In the genomic region with DNA sequence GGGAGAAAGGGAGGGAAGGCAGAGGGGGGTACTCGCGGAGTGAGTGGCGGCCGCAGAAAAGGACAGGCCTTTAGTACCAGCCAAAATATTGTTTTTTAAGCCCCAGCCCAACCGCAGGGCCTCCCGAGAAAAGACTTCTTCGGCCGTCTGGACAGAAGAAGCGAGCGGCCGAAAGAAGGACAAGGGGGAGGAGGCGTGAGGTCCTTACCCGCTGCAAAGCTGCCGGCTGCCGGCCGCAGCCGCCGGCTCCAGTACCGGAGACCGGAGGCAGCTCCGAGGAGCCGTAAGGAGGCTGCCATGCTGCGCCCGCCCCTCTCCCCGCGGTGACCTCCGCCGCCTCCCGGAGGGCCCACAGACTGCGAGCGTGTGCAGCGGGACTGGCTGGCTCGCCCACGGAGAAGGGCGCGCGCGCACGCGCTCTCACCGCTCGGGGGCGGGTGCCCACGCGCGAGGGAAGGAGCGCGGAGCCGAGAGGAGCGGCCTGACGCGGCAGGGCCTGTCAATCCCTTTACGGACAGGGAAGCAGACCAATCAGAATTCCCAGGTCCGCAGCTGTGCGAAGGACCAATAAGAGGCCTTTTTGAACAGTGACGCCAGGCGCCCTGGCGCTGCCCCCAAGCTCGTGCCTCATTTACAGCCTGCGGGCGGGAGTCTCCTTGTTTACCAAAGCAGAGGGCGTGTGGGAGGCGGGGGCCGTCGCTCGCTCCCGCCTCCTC, we compare ENCODE assay signal across 8 cellular contexts. TPM values are rescaled to one million over a fixed set of nuclear protein-coding genes. Genes with fewer than 3 reads are reported as not detected.
DNase-seq lines count a peak whose midpoint lies in the region; ATAC-seq and TF ChIP-seq lines count a peak whose summit lies in the region.

TSS of gene HIBADH (minus strand) at position 394 of the 716 bp plus-strand sequence. CDS start at position 299, 95 bp downstream.

- peak within 1 kb of the TSS; percentile 82 for H3K27ac ChIP-seq in RWPE1

- H3K4me3 ChIP-seq in LNCaP clone FGC (ENCODE audit: low read depth, low read length), result peak within 1 kb of the TSS; percentile 95

- H3K4me1 Mint-ChIP-seq in activated T-helper 17 cell treated with anti-CD3 and anti-CD28 coated beads, Interleukin-2, amount 50 U/mL, for 72 hours, result peaks cover 4% of the 10 kb centered on the region
- peaks cover 3 to 24% (median 4%) of the 10 kb centered on the region in 3 donors for H3K4me1 Mint-ChIP-seq in naive B cell
- peaks cover 2% of the 10 kb centered on the region for H3K4me1 Mint-ChIP-seq in stimulated activated memory B cell treated with anti-CD40 and anti-IgM and Interleukin-4, amounts not matched to agents 10 μg/mL and 1 μg/mL and 100 μg/mL, for 72 hours

- ATAC-seq in activated T-helper 17 cell treated with anti-CD3 and anti-CD28 coated beads, Interleukin-2, amount 50 U/mL, for 72 hours (replicated peaks), result peak; percentile 99
- ATAC-seq in naive B cell (ENCODE audit: low read depth in 2 of 2), result peak; percentile 94 to 95
- ATAC-seq in stimulated activated memory B cell treated with anti-CD40 and anti-IgM and Interleukin-4, amounts not matched to agents 10 μg/mL and 1 μg/mL and 100 μg/mL, for 72 hours, result peak; percentile 99

- CTCF ChIA-PET in RWPE1 (lab: Yijun Ruan, JAX), result interaction anchor here (0.6 to 0.9 kb wide), 6 partner anchors 11 to 276 kb away, joined by 3 to 4 read pairs (median 4); no protein-coding TSS in a partner anchor

- no peaks in the 10 kb centered on the region for H3K36me3 Mint-ChIP-seq in activated T-helper 17 cell treated with anti-CD3 and anti-CD28 coated beads, Interleukin-2, amount 50 U/mL, for 72 hours (ENCODE audit: low read depth)
- peaks cover 0 to 4% of the 10 kb centered on the region in 2 donors for H3K36me3 Mint-ChIP-seq in naive B cell
- H3K36me3 Mint-ChIP-seq in stimulated activated memory B cell treated with anti-CD40 and anti-IgM and Interleukin-4, amounts not matched to agents 10 μg/mL and 1 μg/mL and 100 μg/mL, for 72 hours, result no peaks in the 10 kb centered on the region

- no peaks in the 10 kb centered on the region for H3K27me3 Mint-ChIP-seq in activated T-helper 17 cell treated with anti-CD3 and anti-CD28 coated beads, Interleukin-2, amount 50 U/mL, for 72 hours
- no peaks in the 10 kb centered on the region for H3K27me3 Mint-ChIP-seq in naive B cell
- H3K27me3 Mint-ChIP-seq in stimulated activated memory B cell treated with anti-CD40 and anti-IgM and Interleukin-4, amounts not matched to agents 10 μg/mL and 1 μg/mL and 100 μg/mL, for 72 hours, result no peaks in the 10 kb centered on the region

- DNase-seq in EH (ENCODE audit: low read depth) (peak; percentile 100), GOT3 (lab: John Stamatoyannopoulos, UW) (peak; percentile 97), LNCaP clone FGC (ENCODE audit: low read depth) (peak; percentile 99), RWPE1 (ENCODE audit: low spot score) (peak; percentile 99), fibroblast of gingiva (ENCODE audit: low read depth) (peak; percentile 100), naive B cell (peak; percentile 95)

- peak within 1 kb of the TSS; percentile 85 for H3K4me3 Mint-ChIP-seq in activated T-helper 17 cell treated with anti-CD3 and anti-CD28 coated beads, Interleukin-2, amount 50 U/mL, for 72 hours
- peak within 1 kb of the TSS; percentile 74 to 95 (median 92) for H3K4me3 Mint-ChIP-seq in naive B cell
- peak within 1 kb of the TSS; percentile 84 for H3K4me3 Mint-ChIP-seq in stimulated activated memory B cell treated with anti-CD40 and anti-IgM and Interleukin-4, amounts not matched to agents 10 μg/mL and 1 μg/mL and 100 μg/mL, for 72 hours

- peak; percentile 18; the same call in 1 of the 2 replicates for TF ChIP-seq CTCF in LNCaP clone FGC (IDR thresholded peaks at IDR 0.05; ENCODE audit: control insufficient read depth, extremely low read depth, insufficient read depth)
- TF ChIP-seq CTCF in RWPE1 (conservative IDR thresholded peaks at IDR 0.05; ENCODE audit: low read depth), result no peak

- no peaks in the 10 kb centered on the region for H3K9me3 Mint-ChIP-seq in activated T-helper 17 cell treated with anti-CD3 and anti-CD28 coated beads, Interleukin-2, amount 50 U/mL, for 72 hours
- no peaks in the 10 kb centered on the region for H3K9me3 Mint-ChIP-seq in naive B cell
- no peaks in the 10 kb centered on the region for H3K9me3 Mint-ChIP-seq in stimulated activated memory B cell treated with anti-CD40 and anti-IgM and Interleukin-4, amounts not matched to agents 10 μg/mL and 1 μg/mL and 100 μg/mL, for 72 hours

- POLR2A ChIA-PET in RWPE1 (lab: Yijun Ruan, JAX; ENCODE audit: low non-redundant PET), result interaction anchor here (1.2 kb wide), 1 partner anchor 16 kb away, joined by 6 read pairs; no protein-coding TSS in a partner anchor

- H3K27ac Mint-ChIP-seq in activated T-helper 17 cell treated with anti-CD3 and anti-CD28 coated beads, Interleukin-2, amount 50 U/mL, for 72 hours, result peak within 1 kb of the TSS; percentile 87
- H3K27ac Mint-ChIP-seq in naive B cell, result peak within 1 kb of the TSS; percentile 85 to 95 (median 94)
- H3K27ac Mint-ChIP-seq in stimulated activated memory B cell treated with anti-CD40 and anti-IgM and Interleukin-4, amounts not matched to agents 10 μg/mL and 1 μg/mL and 100 μg/mL, for 72 hours, result peak within 1 kb of the TSS; percentile 81

RNA-seq across cellular contexts. Expression of gene HIBADH, which starts in this region (rescaled TPM):
- total RNA-seq in activated T-helper 17 cell treated with anti-CD3 and anti-CD28 coated beads, Interleukin-2, amount 50 U/mL, for 72 hours, result 10 to 100 TPM; 12.0 to 12.1 TPM
- 10 to 100 TPM; 23.0 to 36.1 (median 25.9) TPM for polyA plus RNA-seq in naive B cell (ENCODE audit: low read depth in 6 of 6)

Comparison
In these comparisons a context has a peak if more than half of its experiments do, and no peak if none do; other contexts are left out.
1. Peak in every context shown above with its lines: DNase-seq, ATAC-seq, H3K4me3 ChIP-seq and H3K27ac ChIP-seq.